In genomic region chr9:125631391-125632085, GRCh38 we compare ENCODE assay signal across 8 cellular contexts.
DNase-seq lines count a peak whose midpoint lies in the region; ATAC-seq and TF ChIP-seq lines count a peak whose summit lies in the region.

No MANE protein-coding gene starts in this region.

- H3K14ac ChIP-seq in IMR-90 (replicated peaks; ENCODE audit: low read depth, low read length), result no peak overlapping the region

- no peak overlapping the region for H3K27ac ChIP-seq in IMR-90 (ENCODE audit: insufficient read depth, low read length)
- H3K27ac ChIP-seq in endodermal cell (ENCODE audit: low read depth, low read length), result no peak overlapping the region

- ATAC-seq in IMR-90 (ENCODE audit: low read depth), result peak; percentile 85
- peak; percentile 85 for ATAC-seq in SK-N-SH treated with all-trans-retinoic acid at 6 μM for 48 hours
- peak; percentile 46 to 50 for ATAC-seq in naive thymus-derived CD8-positive, alpha-beta T cell

- intact Hi-C loops in activated CD4-positive, alpha-beta T cell treated with anti-CD3 and anti-CD28 coated beads, Interleukin-2, amount 10 ng/mL, durations not matched to agents 24 days and 14 days (cut with micrococcal nuclease), result loop anchor here (1.0 to 10.0 kb wide), 12 partner anchors 15 to 223 kb away; partner anchors contain the start of gene MAPKAP1
- intact Hi-C loops in IMR-90 (cut with micrococcal nuclease), result loop anchor here (1.0 to 10.0 kb wide), 3 partner anchors 73 to 223 kb away; no protein-coding TSS in a partner anchor

- POLR2A ChIA-PET in IMR-90 (lab: Charles Lee; ENCODE audit: unreplicated experiment), result no interaction called here
- POLR2A ChIA-PET in naive thymus-derived CD8-positive, alpha-beta T cell (lab: Charles Lee), result no interaction called here

- peaks cover 52% of the 10 kb centered on the region for H3K4me1 Mint-ChIP-seq in activated CD4-positive, alpha-beta T cell treated with anti-CD3 and anti-CD28 coated beads, Interleukin-2, amount 10 ng/mL, durations not matched to agents 24 days and 14 days
- H3K4me1 Mint-ChIP-seq in endodermal cell, result peaks cover 36% of the 10 kb centered on the region
- H3K4me1 Mint-ChIP-seq in naive thymus-derived CD8-positive, alpha-beta T cell, result peaks cover 42 to 85% (median 70%) of the 10 kb centered on the region in 4 donors

- peak; percentile 64 for TF ChIP-seq CTCF in IMR-90 (conservative IDR thresholded peaks at IDR 0.05; ENCODE audit: low read depth, low read length)
- peak; percentile 83 for TF ChIP-seq CTCF in endodermal cell (conservative IDR thresholded peaks at IDR 0.05)

- no peak overlapping the region for H3K23ac ChIP-seq in IMR-90 (ENCODE audit: low read depth, low read length)

- DNase-seq in activated CD4-positive, alpha-beta T cell treated with anti-CD3 and anti-CD28 coated beads, Interleukin-2, amount 10 ng/mL, durations not matched to agents 24 days and 14 days, result peak; percentile 78
- DNase-seq in activated CD4-positive, alpha-beta T cell treated with anti-CD3 and anti-CD28 coated beads, Interleukin-2, amount 50 U/mL, for 1 hour, result no peak
- DNase-seq in IMR-90, result peak; percentile 57
- DNase-seq in endodermal cell, result no peak
- peak in 2 of 10 donors; percentile 18 to 27 for DNase-seq in naive thymus-derived CD8-positive, alpha-beta T cell
- DNase-seq in amniotic stem cell (lab: John Stamatoyannopoulos, UW), result no peak
- DNase-seq in HK-2 (ENCODE audit: unreplicated experiment), result no peak

- peaks cover 59 to 77% of the 10 kb centered on the region in 2 experiments for H3K79me1 ChIP-seq in IMR-90 (ENCODE audit: low read depth in 1 of 2, low read length in 2 of 2)

- WGBS in IMR-90 (ENCODE audit: extremely low coverage in 2 of 2, insufficient read length in 1 of 2), 2 experiments, result 100% methylated on average over 2 of the region's 7 CpGs; no CpG with 5 or more reads in 1 of the 2 experiments
- 90 to 98% methylated on average over 6 to 7 of the region's 7 CpGs for WGBS in endodermal cell (ENCODE audit: insufficient coverage in 1 of 2, insufficient read length in 1 of 2), 2 experiments

- peak overlapping the region; percentile 45 for H3K27ac Mint-ChIP-seq in activated CD4-positive, alpha-beta T cell treated with anti-CD3 and anti-CD28 coated beads, Interleukin-2, amount 10 ng/mL, durations not matched to agents 24 days and 14 days
- H3K27ac Mint-ChIP-seq in endodermal cell, result peak overlapping the region; percentile 20
- H3K27ac Mint-ChIP-seq in naive thymus-derived CD8-positive, alpha-beta T cell, result peak overlapping the region in 3 of 10 donors; percentile 0 to 28 (median 3)

- H3K4me3 Mint-ChIP-seq in activated CD4-positive, alpha-beta T cell treated with anti-CD3 and anti-CD28 coated beads, Interleukin-2, amount 10 ng/mL, durations not matched to agents 24 days and 14 days, result peak overlapping the region; percentile 51
- H3K4me3 Mint-ChIP-seq in endodermal cell, result no peak overlapping the region
- no peak overlapping the region for H3K4me3 Mint-ChIP-seq in naive thymus-derived CD8-positive, alpha-beta T cell

- no peak overlapping the region for H2BK20ac ChIP-seq in IMR-90 (ENCODE audit: low read depth, low read length)

- H3K9me3 ChIP-seq in IMR-90 (ENCODE audit: control insufficient read depth, insufficient read depth, low read length) (no peaks in the 10 kb centered on the region), endodermal cell (ENCODE audit: control insufficient read depth, low read length) (no peaks in the 10 kb centered on the region)

- H3K36me3 ChIP-seq in IMR-90 (ENCODE audit: control insufficient read depth, insufficient read depth, low read length), result no peaks in the 10 kb centered on the region
- H3K36me3 ChIP-seq in endodermal cell (ENCODE audit: control insufficient read depth, insufficient read depth, low read length), result no peaks in the 10 kb centered on the region

- peak; percentile 80 for TF ChIP-seq RAD21 in IMR-90 (IDR thresholded peaks at IDR 0.05; ENCODE audit: low read length)

- no peaks in the 10 kb centered on the region for H3K9me3 Mint-ChIP-seq in activated CD4-positive, alpha-beta T cell treated with anti-CD3 and anti-CD28 coated beads, Interleukin-2, amount 10 ng/mL, durations not matched to agents 24 days and 14 days
- H3K9me3 Mint-ChIP-seq in endodermal cell, result no peaks in the 10 kb centered on the region
- H3K9me3 Mint-ChIP-seq in naive thymus-derived CD8-positive, alpha-beta T cell, result no peaks in the 10 kb centered on the region

- no TSS peak for BruUV-seq in IMR-90 (replicated peaks; lab: Mats Ljungman, UMichigan)

- no peak overlapping the region for H4K8ac ChIP-seq in IMR-90 (ENCODE audit: low read depth in 2 of 2, low read length in 2 of 2)

- H3K4me3 ChIP-seq in IMR-90 (ENCODE audit: insufficient read depth, low read depth, low read length), result no peak overlapping the region
- no peak overlapping the region for H3K4me3 ChIP-seq in endodermal cell (ENCODE audit: low read length)

- dilution Hi-C loops in IMR-90 (cut with HindIII; ENCODE audit: low sequenced_read_pairs, unreplicated experiment), result no loop called here

- no peak overlapping the region for H2BK15ac ChIP-seq in IMR-90 (ENCODE audit: low read depth, low read length)

- no peak overlapping the region for H3K56ac ChIP-seq in IMR-90 (ENCODE audit: extremely low read depth, insufficient read depth, low read length)

- no peak overlapping the region for H4K91ac ChIP-seq in IMR-90 (ENCODE audit: insufficient read depth, low read depth, low read length)

- H3K27me3 ChIP-seq in IMR-90 (ENCODE audit: control insufficient read depth, insufficient read depth, low read length) (no peaks in the 10 kb centered on the region), endodermal cell (ENCODE audit: control insufficient read depth, insufficient read depth, low read length, poor library complexity, severe bottlenecking) (no peaks in the 10 kb centered on the region)

- no peak overlapping the region for H2AK5ac ChIP-seq in IMR-90 (ENCODE audit: low read depth, low read length)

- H2BK120ac ChIP-seq in IMR-90 (ENCODE audit: low read depth, low read length), result no peak overlapping the region

- no peak overlapping the region for H3K4me2 ChIP-seq in IMR-90 (ENCODE audit: low read depth, low read length)

- H4K5ac ChIP-seq in IMR-90 (ENCODE audit: low read depth, low read length), result peak overlapping the region; percentile 8; the same call in 1 of the 2 replicates

- H3K4ac ChIP-seq in IMR-90 (ENCODE audit: low read depth, low read length), result no peak overlapping the region

- no peak overlapping the region for H2AFZ ChIP-seq in IMR-90 (replicated peaks; ENCODE audit: low read length, poor library complexity)

- in situ Hi-C loops in IMR-90 (cut with MboI; ENCODE audit: low sequenced_read_pairs), result loop anchor here (10.0 kb wide), 1 partner anchor 227 kb away; no protein-coding TSS in a partner anchor

- no peak overlapping the region for H3K18ac ChIP-seq in IMR-90 (ENCODE audit: low read depth, low read length)

- no peak overlapping the region for H2BK5ac ChIP-seq in IMR-90 (ENCODE audit: low read depth, low read length, poor library complexity, severe bottlenecking)

- peaks cover 69% of the 10 kb centered on the region for H4K20me1 ChIP-seq in IMR-90 (ENCODE audit: insufficient read depth, low read length)

- H3K9ac ChIP-seq in IMR-90 (ENCODE audit: low read depth, low read length), result no peak overlapping the region
- no peak overlapping the region for H3K9ac ChIP-seq in endodermal cell (ENCODE audit: extremely low read depth, low read length, poor library complexity, severe bottlenecking)

- CTCF ChIA-PET in IMR-90 (lab: Yijun Ruan, JAX), result no interaction called here

- H2AK9ac ChIP-seq in IMR-90 (replicated peaks; ENCODE audit: low read depth, low read length, poor library complexity), result no peak overlapping the region

- H3K27me3 Mint-ChIP-seq in activated CD4-positive, alpha-beta T cell treated with anti-CD3 and anti-CD28 coated beads, Interleukin-2, amount 10 ng/mL, durations not matched to agents 24 days and 14 days, result no peaks in the 10 kb centered on the region
- no peaks in the 10 kb centered on the region for H3K27me3 Mint-ChIP-seq in endodermal cell (ENCODE audit: insufficient read depth)
- no peaks in the 10 kb centered on the region for H3K27me3 Mint-ChIP-seq in naive thymus-derived CD8-positive, alpha-beta T cell

- H3K4me1 ChIP-seq in IMR-90 (ENCODE audit: control insufficient read depth, insufficient read depth, low read length) (peaks cover 7% of the 10 kb centered on the region), endodermal cell (ENCODE audit: control insufficient read depth, insufficient read depth, low read length) (peaks cover 17% of the 10 kb centered on the region)

- peaks cover 3% of the 10 kb centered on the region for H3K36me3 Mint-ChIP-seq in activated CD4-positive, alpha-beta T cell treated with anti-CD3 and anti-CD28 coated beads, Interleukin-2, amount 10 ng/mL, durations not matched to agents 24 days and 14 days (ENCODE audit: low read depth)
- peaks cover 3% of the 10 kb centered on the region for H3K36me3 Mint-ChIP-seq in endodermal cell (ENCODE audit: low read depth)
- peaks cover 0 to 8% (median 0%) of the 10 kb centered on the region in 3 donors for H3K36me3 Mint-ChIP-seq in naive thymus-derived CD8-positive, alpha-beta T cell

- no peak for TF ChIP-seq POLR2A in IMR-90 (IDR thresholded peaks at IDR 0.05; ENCODE audit: low read depth, low read length)

- H3K9me1 ChIP-seq in IMR-90 (ENCODE audit: insufficient read depth, low read length), result peaks cover 20% of the 10 kb centered on the region

TF ChIP-seq in IMR-90, 13 proteins besides CTCF, POLR2A, EP300 and RAD21:
- TF ChIP-seq CEBPB (IDR thresholded peaks at IDR 0.05; ENCODE audit: low read depth, low read length) (no peak), RCOR1 (IDR thresholded peaks at IDR 0.05; ENCODE audit: insufficient replicate concordance, low read length) (no peak), FOS (IDR thresholded peaks at IDR 0.05; ENCODE audit: low read depth, low read length) (no peak), NFE2L2 (IDR thresholded peaks at IDR 0.05; ENCODE audit: low read depth, low read length) (no peak), SMC3 (IDR thresholded peaks at IDR 0.05; ENCODE audit: low read depth, low read length) (peak; percentile 75), BHLHE40 (IDR thresholded peaks at IDR 0.05; ENCODE audit: low read depth, low read length) (no peak)

TF ChIP-seq in SK-N-SH treated with all-trans-retinoic acid at 6 μM for 48 hours, 23 proteins besides CTCF, POLR2A, EP300 and RAD21 (continues in another document):
- TF ChIP-seq OSR1 (CRISPR knock-in tag; IDR thresholded peaks at IDR 0.05), result no peak
- TF ChIP-seq TCF4 (CRISPR knock-in tag; IDR thresholded peaks at IDR 0.05; ENCODE audit: borderline replicate concordance), result no peak

Comparison
In these comparisons a context has a peak if more than half of its experiments do, and no peak if none do; other contexts are left out.
1. DNase-seq: peak in activated CD4-positive, alpha-beta T cell treated with anti-CD3 and anti-CD28 coated beads, Interleukin-2, amount 10 ng/mL, durations not matched to agents 24 days and 14 days (single experiment) and IMR-90 (single experiment); none in activated CD4-positive, alpha-beta T cell treated with anti-CD3 and anti-CD28 coated beads, Interleukin-2, amount 50 U/mL, for 1 hour (single experiment), endodermal cell (single experiment), amniotic stem cell (single experiment) and HK-2 (single experiment).
2. Peak in every context shown above with its lines, with median percentiles within 50 percentile points of each other: ATAC-seq.